Comparison of ENCODE assay signal across 22 cellular contexts in genomic region chr1:218444173-218444572, GRCh38.
"Had no signal": no experiment of that assay in that cellular context is flagged by ENCODE, and none has a peak within 500 bp of the region (broad histone marks: within the 10 kb centered on the region; RNA-seq: fewer than 3 reads in every experiment).

No MANE protein-coding gene starts in this region.

- H3K27ac ChIP-seq: HL-60, Peyer's patch, SJSA1, SK-N-MC had no signal

- H3K27ac Mint-ChIP-seq: IgD-negative memory B cell had no signal

- DNase-seq: MG63, NCI-H1092, NCI-H1105 treated with DMSO at 0.1 percent for 48 hours, NCI-H1417 treated with DMSO at 0.1 percent for 48 hours, NCI-H146, NCI-H1694 treated with DMSO at 0.1 percent for 48 hours, NCI-H1930, NCI-H2081, NCI-H2107, NCI-H2227 treated with DMSO at 0.1 percent for 48 hours, NCI-H524, NCI-H526 treated with DMSO at 0.1 percent for 48 hours, NCI-H748 treated with DMSO at 0.1 percent for 48 hours, PC-3, Peyer's patch, Right ventricle myocardium superior, SIG-M5 had no signal

- H3K4me1 ChIP-seq: Peyer's patch had no signal

- H3K36me3 ChIP-seq: MG63, Peyer's patch had no signal

- H3K36me3 Mint-ChIP-seq: IgD-negative memory B cell had no signal

- FAIRE-seq: K562 had no signal

- H3K4me3 ChIP-seq: K562, MG63, Peyer's patch, SJSA1, SK-N-MC had no signal

- H3K9me3 ChIP-seq: Peyer's patch, SJSA1 had no signal

- H3K27me3 ChIP-seq: MG63, Peyer's patch, SJSA1 had no signal

- H3K27me3 Mint-ChIP-seq: IgD-negative memory B cell had no signal

- H3K4me3 Mint-ChIP-seq: IgD-negative memory B cell had no signal

- ATAC-seq: K562, PC-3 had no signal
